Comparison of ENCODE assay signal across 1 cellular context in genomic region chr21:33266050-33266783, GRCh38.
TF ChIP-seq lines count a peak whose summit lies in the region.

Gene IL10RB, plus strand, starts transcription at chr21:33266367. Its CDS starts 99 bp downstream, at chr21:33266466.

TF ChIP-seq in HepG2, 621 proteins besides CTCF, POLR2A, EP300 and RAD21 (continued from another document and continues in another):
- TF ChIP-seq SKIL (CRISPR knock-in tag; IDR thresholded peaks at IDR 0.05; ENCODE audit: borderline replicate concordance), result no peak
- no peak for TF ChIP-seq XBP1 (CRISPR knock-in tag; IDR thresholded peaks at IDR 0.05)
- no peak for TF ChIP-seq GLMP (CRISPR knock-in tag; IDR thresholded peaks at IDR 0.05; ENCODE audit: borderline replicate concordance)
- no peak for TF ChIP-seq ZNF34 (CRISPR knock-in tag; IDR thresholded peaks at IDR 0.05; ENCODE audit: borderline replicate concordance)
- TF ChIP-seq POGK (CRISPR knock-in tag; conservative IDR thresholded peaks at IDR 0.05), result 0 out of 2 replicates have a peak, but pooled peaks have one; percentile 64
- peak; percentile 49; the same call in 1 of the 2 replicates for TF ChIP-seq ZNF292 (CRISPR knock-in tag; IDR thresholded peaks at IDR 0.05; ENCODE audit: borderline replicate concordance, low read depth)
- no peak for TF ChIP-seq PTBP1 (IDR thresholded peaks at IDR 0.05; ENCODE audit: low read depth, low read length, poor library complexity, severe bottlenecking)
- TF ChIP-seq ZNF431 (CRISPR knock-in tag; IDR thresholded peaks at IDR 0.05; ENCODE audit: borderline replicate concordance, low read depth), result no peak
- no peak for TF ChIP-seq ZNF7 (CRISPR knock-in tag; IDR thresholded peaks at IDR 0.05)
- TF ChIP-seq ZNF800 (CRISPR knock-in tag; IDR thresholded peaks at IDR 0.05), result no peak
- TF ChIP-seq KLF15 (CRISPR knock-in tag; IDR thresholded peaks at IDR 0.05; ENCODE audit: borderline replicate concordance), result no peak
- no peak for TF ChIP-seq MATR3 (CRISPR knock-in tag; IDR thresholded peaks at IDR 0.05)
- no peak for TF ChIP-seq ZFP36 (IDR thresholded peaks at IDR 0.05; ENCODE audit: borderline replicate concordance, low read depth, low read length, partially characterized antibody)
- TF ChIP-seq AFF4 (CRISPR knock-in tag; IDR thresholded peaks at IDR 0.05), result no peak
- no peak for TF ChIP-seq ZNF263 (CRISPR knock-in tag; IDR thresholded peaks at IDR 0.05)
- TF ChIP-seq CHD2 (IDR thresholded peaks at IDR 0.05; ENCODE audit: low read depth, low read length), result 0 out of 2 replicates have a peak, but pooled peaks have one; percentile 8
- no peak for TF ChIP-seq GATA4 (IDR thresholded peaks at IDR 0.05; ENCODE audit: borderline replicate concordance, low read depth)
- TF ChIP-seq ZNF788 (CRISPR knock-in tag; IDR thresholded peaks at IDR 0.05; ENCODE audit: borderline replicate concordance), result no peak
- 0 out of 2 replicates have a peak, but pooled peaks have one; percentile 21 for TF ChIP-seq ZBTB25 (CRISPR knock-in tag; IDR thresholded peaks at IDR 0.05)
- TF ChIP-seq ZNF562 (CRISPR knock-in tag; IDR thresholded peaks at IDR 0.05; ENCODE audit: borderline replicate concordance), result no peak
- peak; percentile 72; the same call in 1 of the 2 replicates for TF ChIP-seq ARID4A (CRISPR knock-in tag; IDR thresholded peaks at IDR 0.05; ENCODE audit: borderline replicate concordance)
- peak; percentile 46 for TF ChIP-seq ZNF574 (CRISPR knock-in tag; IDR thresholded peaks at IDR 0.05)
- no peak for TF ChIP-seq BRF2 (CRISPR knock-in tag; IDR thresholded peaks at IDR 0.05)
- no peak for TF ChIP-seq RNF219 (CRISPR knock-in tag; IDR thresholded peaks at IDR 0.05)
- TF ChIP-seq ZNF605 (CRISPR knock-in tag; IDR thresholded peaks at IDR 0.05), result no peak
- no peak for TF ChIP-seq DNMT3B (CRISPR knock-in tag; conservative IDR thresholded peaks at IDR 0.05)
- TF ChIP-seq ZNF768 (CRISPR knock-in tag; IDR thresholded peaks at IDR 0.05), result no peak
- TF ChIP-seq ZNF709 (CRISPR knock-in tag; IDR thresholded peaks at IDR 0.05), result 0 out of 2 replicates have a peak, but pooled peaks have one; percentile 25
- TF ChIP-seq ZNF776 (CRISPR knock-in tag; IDR thresholded peaks at IDR 0.05), result no peak
- no peak for TF ChIP-seq POLR2AphosphoS2 (IDR thresholded peaks at IDR 0.05; ENCODE audit: low read depth, low read length)
- no peak for TF ChIP-seq SMAD3 (CRISPR knock-in tag; IDR thresholded peaks at IDR 0.05)
- no peak for TF ChIP-seq FOXJ3 (CRISPR knock-in tag; IDR thresholded peaks at IDR 0.05; ENCODE audit: borderline replicate concordance)
